Comparison of ENCODE assay signal across 4 cellular contexts in the genomic region with DNA sequence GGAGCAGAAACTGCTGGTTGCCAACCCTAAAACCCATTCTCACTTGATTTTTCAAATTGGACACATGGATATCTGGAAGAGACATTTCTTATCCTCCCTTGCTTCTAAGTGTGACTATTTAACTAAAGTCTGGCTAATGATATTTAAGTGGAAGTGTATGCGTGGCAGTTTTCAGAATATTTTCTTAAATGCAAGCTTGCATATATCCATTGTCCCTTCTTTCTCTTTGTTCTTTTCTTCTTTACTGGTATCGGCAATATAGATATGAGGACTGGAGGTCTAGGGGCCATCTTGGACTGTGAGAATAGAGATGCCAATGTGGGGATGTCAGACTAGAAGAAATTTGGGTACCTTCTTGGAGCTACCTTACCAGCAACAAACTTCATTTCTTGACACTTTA.
TF ChIP-seq lines count a peak whose summit lies in the region.

No MANE protein-coding gene starts in this region.

TF ChIP-seq in HepG2, 621 proteins besides CTCF, POLR2A, EP300 and RAD21:
- TF ChIP-seq MAFK (conservative IDR thresholded peaks at IDR 0.05 in 1 of 2, IDR thresholded peaks at IDR 0.05 in 1 of 2; ENCODE audit: low read length in 2 of 2), result peak in 1 of 2 experiments; percentile 71; a peak in 3 of 4 replicates
- no peak for TF ChIP-seq ZNF720 (CRISPR knock-in tag; IDR thresholded peaks at IDR 0.05)
- peak; percentile 49 for TF ChIP-seq MAFF (IDR thresholded peaks at IDR 0.05; ENCODE audit: low read depth, low read length)

TF ChIP-seq in A549, 52 proteins besides CTCF, POLR2A, EP300 and RAD21:
- TF ChIP-seq MAFK (IDR thresholded peaks at IDR 0.05; ENCODE audit: partially characterized antibody) (peak; percentile 51), NPAS2 (CRISPR knock-in tag; IDR thresholded peaks at IDR 0.05; ENCODE audit: borderline replicate concordance) (no peak)

TF ChIP-seq in IMR-90, 13 proteins besides CTCF, POLR2A, EP300 and RAD21:
- TF ChIP-seq CEBPB (IDR thresholded peaks at IDR 0.05; ENCODE audit: low read depth, low read length), result no peak
- TF ChIP-seq ELK1 (IDR thresholded peaks at IDR 0.05; ENCODE audit: borderline replicate concordance, low read depth, low read length), result no peak
- TF ChIP-seq BHLHE40 (IDR thresholded peaks at IDR 0.05; ENCODE audit: low read depth, low read length), result no peak
- no peak for TF ChIP-seq MAZ (IDR thresholded peaks at IDR 0.05; ENCODE audit: borderline replicate concordance, low read depth, low read length)
- no peak for TF ChIP-seq SMC3 (IDR thresholded peaks at IDR 0.05; ENCODE audit: low read depth, low read length)
- TF ChIP-seq CHD1 (IDR thresholded peaks at IDR 0.05; ENCODE audit: low read depth, low read length), result no peak
- TF ChIP-seq NFE2L2 (IDR thresholded peaks at IDR 0.05; ENCODE audit: low read depth, low read length), result no peak
- TF ChIP-seq MXI1 (IDR thresholded peaks at IDR 0.05; ENCODE audit: borderline replicate concordance, low read depth, low read length), result no peak
- TF ChIP-seq MAFK (IDR thresholded peaks at IDR 0.05; ENCODE audit: low read depth, low read length), result peak; percentile 61; the same call in 1 of the 2 replicates

TF ChIP-seq in K562, 482 proteins besides CTCF, POLR2A, EP300 and RAD21:
- no peak for TF ChIP-seq RBM17 (IDR thresholded peaks at IDR 0.05; ENCODE audit: borderline replicate concordance, low read depth, low read length)
- peak; percentile 50; the same call in 1 of the 2 replicates for TF ChIP-seq ZNF316 (IDR thresholded peaks at IDR 0.05)
- TF ChIP-seq C11orf30 (IDR thresholded peaks at IDR 0.05; ENCODE audit: low read depth), result peak; percentile 26; the same call in 1 of the 2 replicates
TF ChIP-seq in K562: peak in this region for 2.
